In the genomic region with DNA sequence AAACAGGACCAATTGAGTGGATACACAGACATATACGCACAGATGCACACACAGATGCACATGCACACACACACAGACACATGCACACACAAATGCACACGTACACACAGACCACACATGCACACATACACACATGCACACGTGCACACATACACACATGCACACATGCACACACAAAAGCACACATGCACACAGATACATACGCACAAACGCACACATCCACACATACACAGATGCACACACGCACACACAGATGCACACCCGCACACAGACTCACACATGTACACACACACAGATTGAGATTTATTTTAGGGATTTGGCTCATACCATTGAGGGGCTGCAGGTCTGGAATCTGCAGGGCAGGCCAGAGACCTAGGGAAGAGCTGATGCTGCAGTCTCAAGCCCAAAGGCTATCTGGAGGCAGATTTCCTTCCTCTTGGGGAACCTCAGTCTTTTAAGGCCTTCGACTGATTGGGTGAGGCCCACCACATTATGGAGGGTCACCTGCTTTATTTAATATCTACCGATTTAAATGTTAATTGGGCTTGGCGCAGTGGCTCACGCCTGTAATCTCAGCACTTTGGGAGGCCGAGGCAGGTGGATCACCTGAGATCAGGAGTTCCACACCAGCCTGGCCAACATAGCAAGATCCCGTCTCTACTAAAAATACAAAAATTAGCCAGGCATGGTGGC, we compare ENCODE assay signal across 1 cellular context.
TF ChIP-seq lines count a peak whose summit lies in the region.

No MANE protein-coding gene starts in this region.

TF ChIP-seq in H1, 55 proteins besides CTCF, POLR2A, EP300 and RAD21:
- no peak for TF ChIP-seq CBX5 (IDR thresholded peaks at IDR 0.05; ENCODE audit: low read depth, low read length)
- no peak for TF ChIP-seq BACH1 (IDR thresholded peaks at IDR 0.05; ENCODE audit: low read length)
- TF ChIP-seq SUZ12 (IDR thresholded peaks at IDR 0.05; ENCODE audit: low read length): no peak
- TF ChIP-seq SP1 (IDR thresholded peaks at IDR 0.05; ENCODE audit: low read depth, low read length): no peak
- TF ChIP-seq SIX5 (IDR thresholded peaks at IDR 0.05; ENCODE audit: low read depth, low read length): no peak
- TF ChIP-seq HDAC2 (IDR thresholded peaks at IDR 0.05; ENCODE audit: borderline replicate concordance in 1 of 2, low read depth in 2 of 2, low read length in 2 of 2): peak in 1 of 2 experiments; percentile 38; a peak in 1 of 4 replicates
- TF ChIP-seq KDM5A (IDR thresholded peaks at IDR 0.05; ENCODE audit: low read length): no peak
- TF ChIP-seq RNF2 (IDR thresholded peaks at IDR 0.05; ENCODE audit: borderline replicate concordance, low read depth, low read length, missing control alignments, poor library complexity, severe bottlenecking): no peak
- peak; percentile 88 for TF ChIP-seq KDM1A (IDR thresholded peaks at IDR 0.05; ENCODE audit: borderline replicate concordance, low read length)
